In genomic region chr7:143361552-143362125, GRCh38 we compare ENCODE assay signal across 8 cellular contexts. TPM values are rescaled to one million over a fixed set of nuclear protein-coding genes. Genes with fewer than 3 reads are reported as not detected.
A peak's percentile ranks its signal among the peaks of the same experiment; 100 is the strongest.
DNase-seq lines count a peak whose midpoint lies in the region; ATAC-seq lines count a peak whose summit lies in the region.

No MANE protein-coding gene starts in this region.

- peak overlapping the region; percentile 81 for H3K4me3 Mint-ChIP-seq in activated T-cell treated with anti-CD3 and anti-CD28 coated beads, Interleukin-2, amount 50 U/mL, for 24 hours

- no peak overlapping the region for H3K27ac Mint-ChIP-seq in activated T-cell treated with anti-CD3 and anti-CD28 coated beads, Interleukin-2, amount 50 U/mL, for 24 hours
- no peak overlapping the region for H3K27ac Mint-ChIP-seq in activated naive CD4-positive, alpha-beta T cell treated with anti-CD3 and anti-CD28 coated beads, Interleukin-2, amount 50 U/mL, for 72 hours

- peaks cover 41% of the 10 kb centered on the region for H3K27me3 Mint-ChIP-seq in activated T-cell treated with anti-CD3 and anti-CD28 coated beads, Interleukin-2, amount 50 U/mL, for 24 hours

- H3K9me3 Mint-ChIP-seq in activated T-cell treated with anti-CD3 and anti-CD28 coated beads, Interleukin-2, amount 50 U/mL, for 24 hours = no peaks in the 10 kb centered on the region
- H3K9me3 Mint-ChIP-seq in activated naive CD4-positive, alpha-beta T cell treated with anti-CD3 and anti-CD28 coated beads, Interleukin-2, amount 50 U/mL, for 72 hours = no peaks in the 10 kb centered on the region

- no peaks in the 10 kb centered on the region for H3K36me3 ChIP-seq in thymus (ENCODE audit: control insufficient read depth, insufficient read depth)

- H3K27me3 ChIP-seq in layer of hippocampus (ENCODE audit: control insufficient read depth, insufficient read depth, low read length) (no peaks in the 10 kb centered on the region), thymus (ENCODE audit: control insufficient read depth, insufficient read depth) (peaks cover 52% of the 10 kb centered on the region)

- H3K4me1 ChIP-seq in thymus (ENCODE audit: control insufficient read depth, insufficient read depth, low read length) = peaks cover 3% of the 10 kb centered on the region

- H3K9me3 ChIP-seq in thymus (ENCODE audit: control insufficient read depth) = no peaks in the 10 kb centered on the region

- H3K4me3 ChIP-seq in thymus (ENCODE audit: low read length) = peak overlapping the region; percentile 54

- no peak for DNase-seq in activated T-cell treated with anti-CD3 and anti-CD28 coated beads, Interleukin-2, amount 50 U/mL, for 24 hours
- no peak for DNase-seq in activated T-cell treated with anti-CD3 and anti-CD28 coated beads, Interleukin-2, amount 50 U/mL, for 48 hours
- DNase-seq in activated naive CD4-positive, alpha-beta T cell treated with anti-CD3 and anti-CD28 coated beads, Interleukin-2, amount 50 U/mL, for 72 hours (ENCODE audit: low spot score in 2 of 2) = no peak
- DNase-seq in RPMI8226 = no peak
- DNase-seq in A172 (ENCODE audit: low spot score) = no peak

- 12% methylated on average over 45 of the region's 45 CpGs for WGBS in thymus

- ATAC-seq in activated naive CD4-positive, alpha-beta T cell treated with anti-CD3 and anti-CD28 coated beads, Interleukin-2, amount 50 U/mL, for 72 hours = peak; percentile 15 to 32
- no peak for ATAC-seq in HG03521 (IDR thresholded peaks at IDR 0.05; ENCODE audit: unreplicated experiment)

- H3K27ac ChIP-seq in layer of hippocampus (ENCODE audit: low read depth, low read length) = peak overlapping the region; percentile 94
- no peak overlapping the region for H3K27ac ChIP-seq in thymus (ENCODE audit: low read depth)

- H3K4me1 Mint-ChIP-seq in activated T-cell treated with anti-CD3 and anti-CD28 coated beads, Interleukin-2, amount 50 U/mL, for 24 hours (ENCODE audit: low read depth) = peaks cover 8% of the 10 kb centered on the region

- no peaks in the 10 kb centered on the region for H3K36me3 Mint-ChIP-seq in activated T-cell treated with anti-CD3 and anti-CD28 coated beads, Interleukin-2, amount 50 U/mL, for 24 hours (ENCODE audit: low read depth)
- H3K36me3 Mint-ChIP-seq in activated naive CD4-positive, alpha-beta T cell treated with anti-CD3 and anti-CD28 coated beads, Interleukin-2, amount 50 U/mL, for 72 hours = peaks cover 0 to 5% of the 10 kb centered on the region in 2 donors

RNA-seq across cellular contexts. Expression of gene FAM131B, which starts 0.9 kb away (rescaled TPM):
- 1 to 10 TPM in 1 of 2 donors, under 1 TPM in 1; 0.77 to 2.1 TPM for total RNA-seq in activated naive CD4-positive, alpha-beta T cell treated with anti-CD3 and anti-CD28 coated beads, Interleukin-2, amount 50 U/mL, for 72 hours
- polyA plus RNA-seq in thymus = 0.68 TPM
- 3.9 and 7.1 TPM in 2 replicates for total RNA-seq in A172 (2014; rRNA removed; shearing (Covaris generic))

RNA-seq across cellular contexts. Expression of gene ZYX, which starts 19.5 kb away (rescaled TPM):
- total RNA-seq in activated naive CD4-positive, alpha-beta T cell treated with anti-CD3 and anti-CD28 coated beads, Interleukin-2, amount 50 U/mL, for 72 hours = 100 to 1,000 TPM in 1 of 2 donors, 10 to 100 TPM in 1; 75.9 to 146 TPM
- 113 TPM for polyA plus RNA-seq in thymus
- total RNA-seq in A172 (2014; rRNA removed; shearing (Covaris generic)) = 53.2 and 57.0 TPM in 2 replicates

RNA-seq across cellular contexts. Expression of gene CLCN1, which starts 45.7 kb away (rescaled TPM):
- under 1 TPM; 0.12 to 0.16 TPM for total RNA-seq in activated naive CD4-positive, alpha-beta T cell treated with anti-CD3 and anti-CD28 coated beads, Interleukin-2, amount 50 U/mL, for 72 hours
- polyA plus RNA-seq in thymus = 0.57 TPM
- total RNA-seq in A172 (2014; rRNA removed; shearing (Covaris generic)) = not detected in 2 replicates

RNA-seq across cellular contexts. Expression of gene EPHA1, which starts 47.0 kb away (rescaled TPM):
- total RNA-seq in activated naive CD4-positive, alpha-beta T cell treated with anti-CD3 and anti-CD28 coated beads, Interleukin-2, amount 50 U/mL, for 72 hours = 1 to 10 TPM; 1.8 to 2.4 TPM
- polyA plus RNA-seq in thymus = 12.5 TPM
- total RNA-seq in A172 (2014; rRNA removed; shearing (Covaris generic)) = 0.03 TPM in 1 of 2 replicates, not detected in the other
